Comparison of ENCODE assay signal across 26 cellular contexts in the genomic region with DNA sequence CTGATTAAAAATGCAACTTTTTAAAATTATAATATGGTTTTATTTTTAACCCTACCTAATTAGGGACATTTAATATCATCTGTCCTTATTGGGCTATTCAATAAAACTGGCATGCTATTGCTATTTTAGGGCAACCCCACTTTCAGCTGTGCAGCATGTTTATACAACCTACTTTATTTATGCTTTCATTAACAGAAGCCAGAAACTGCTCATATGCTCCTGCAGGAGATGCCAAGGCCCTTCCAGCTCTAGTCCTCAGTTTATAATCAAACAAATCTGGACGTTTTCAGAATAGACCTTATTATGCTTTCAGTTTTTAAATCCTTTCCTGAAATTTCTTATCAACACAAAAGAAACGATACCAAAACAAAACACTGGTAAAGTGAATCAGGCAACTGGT. TPM values are rescaled to one million over a fixed set of nuclear protein-coding genes. Genes with fewer than 3 reads are reported as not detected.
DNase-seq lines count a peak whose midpoint lies in the region; TF ChIP-seq lines count a peak whose summit lies in the region.
"Had no signal": no experiment of that assay in that cellular context is flagged by ENCODE, and none has a peak within 500 bp of the region (broad histone marks: within the 10 kb centered on the region; RNA-seq: fewer than 3 reads in every experiment).

No MANE protein-coding gene starts in this region.

- TF ChIP-seq CTCF in SK-N-SH (IDR thresholded peaks at IDR 0.05) = no peak
- no peak for TF ChIP-seq CTCF in esophagus muscularis mucosa (IDR thresholded peaks at IDR 0.05)

- no peaks in the 10 kb centered on the region for H3K36me3 ChIP-seq in BLaER1 treated with 17β-estradiol and CSF1 and Interleukin-3, amounts not matched to agents 10 nM and 100 nM
- H3K36me3 ChIP-seq in SK-N-SH (replicated peaks in 1 of 2; ENCODE audit: control insufficient read depth in 1 of 2, insufficient read depth in 2 of 2, low read length in 1 of 2) = no peaks in the 10 kb centered on the region
- no peaks in the 10 kb centered on the region for H3K36me3 ChIP-seq in esophagus muscularis mucosa
- no peaks in the 10 kb centered on the region for H3K36me3 ChIP-seq in mesenchymal stem cell (ENCODE audit: control insufficient read depth in 1 of 2, insufficient read depth in 2 of 2, low read depth in 1 of 2, low read length in 2 of 2)
- H3K36me3 ChIP-seq: HAP-1, WERI-Rb-1 had no signal

- H4K91ac ChIP-seq in mesenchymal stem cell (ENCODE audit: low read length) = no peak overlapping the region

- peaks cover 0 to 14% (median 0%) of the 10 kb centered on the region in 11 experiments; a peak in 2 of 22 replicates for H3K9me3 ChIP-seq in BLaER1 treated with 17β-estradiol and CSF1 and Interleukin-3, amounts not matched to agents 10 nM and 100 nM (replicated peaks in 1 of 11)
- H3K9me3 ChIP-seq in SK-N-SH = no peaks in the 10 kb centered on the region
- H3K9me3 ChIP-seq in esophagus muscularis mucosa = no peaks in the 10 kb centered on the region
- H3K9me3 ChIP-seq in mesenchymal stem cell (ENCODE audit: control insufficient read depth, low read length) = no peaks in the 10 kb centered on the region
- H3K9me3 ChIP-seq: HAP-1 had no signal

- intact Hi-C loops in esophagus muscularis mucosa (cut with DNase I) = no loop called here

- no peak overlapping the region for H2AK5ac ChIP-seq in mesenchymal stem cell (ENCODE audit: low read length, severe bottlenecking)

- no peak overlapping the region for H3K4ac ChIP-seq in mesenchymal stem cell (ENCODE audit: low read depth in 1 of 2, low read length in 2 of 2)

- no peak for TF ChIP-seq POLR2A in esophagus muscularis mucosa (IDR thresholded peaks at IDR 0.05; ENCODE audit: low read depth)

- peak overlapping the region in 6 of 11 experiments; percentile 28 to 83 (median 58); a peak in 9 of 22 replicates for H3K27ac ChIP-seq in BLaER1 treated with 17β-estradiol and CSF1 and Interleukin-3, amounts not matched to agents 10 nM and 100 nM
- H3K27ac ChIP-seq in SK-N-SH (ENCODE audit: low read depth in 2 of 2, low read length in 1 of 2) (peak overlapping the region in 1 of 2 experiments; percentile 3; a peak in 1 of 4 replicates), esophagus muscularis mucosa (replicated peaks in 1 of 4) (peak overlapping the region; percentile 9 to 66 (median 52)), mesenchymal stem cell (ENCODE audit: low read length, poor library complexity, severe bottlenecking) (no peak overlapping the region)
- H3K27ac ChIP-seq: RWPE1, WERI-Rb-1 had no signal

- no peak for TF ChIP-seq RAD21 in SK-N-SH (IDR thresholded peaks at IDR 0.05; ENCODE audit: low read length)

- H3K4me1 ChIP-seq in BLaER1 treated with 17β-estradiol and CSF1 and Interleukin-3, amounts not matched to agents 10 nM and 100 nM = peaks cover 0 to 48% (median 17%) of the 10 kb centered on the region in 10 experiments; a peak in 13 of 20 replicates
- H3K4me1 ChIP-seq in SK-N-SH (ENCODE audit: control insufficient read depth in 1 of 2, insufficient read depth in 2 of 2, low read depth in 1 of 2, low read length in 1 of 2) (no peaks in the 10 kb centered on the region; a peak in 2 of 4 replicates), esophagus muscularis mucosa (peaks cover 5 to 17% (median 13%) of the 10 kb centered on the region in 4 donors), mesenchymal stem cell (ENCODE audit: control insufficient read depth, insufficient read depth, low read depth, low read length) (no peaks in the 10 kb centered on the region)
- H3K4me1 ChIP-seq: HAP-1 had no signal

- peak overlapping the region in 4 of 11 experiments; percentile 22 to 73 (median 42); a peak in 5 of 22 replicates for H3K4me2 ChIP-seq in BLaER1 treated with 17β-estradiol and CSF1 and Interleukin-3, amounts not matched to agents 10 nM and 100 nM
- H3K4me2 ChIP-seq in SK-N-SH (peak overlapping the region; percentile 20; the same call in 1 of the 2 replicates), mesenchymal stem cell (ENCODE audit: low read length, poor library complexity, severe bottlenecking) (no peak overlapping the region)

- no peak overlapping the region for H2BK12ac ChIP-seq in mesenchymal stem cell (ENCODE audit: low read length in 2 of 2)

- H2AFZ ChIP-seq in SK-N-SH (ENCODE audit: low read depth) (peak overlapping the region; percentile 83), mesenchymal stem cell (ENCODE audit: low read depth, low read length) (no peak overlapping the region)

- DNase-seq in SK-N-SH (no peak), esophagus muscularis mucosa (ENCODE audit: extremely low spot score) (no peak), mesenchymal stem cell (no peak), putamen (ENCODE audit: low spot score) (no peak), NCI-H187 (lab: John Stamatoyannopoulos, UW) (no peak), NCI-H2081 treated with DMSO at 0.1 percent for 48 hours (lab: John Stamatoyannopoulos, UW) (no peak), GF-D8 (lab: John Stamatoyannopoulos, UW) (no peak)
- DNase-seq: ACHN; activated CD4-positive, alpha-beta T cell treated with anti-CD3 and anti-CD28 coated beads, Interleukin-2, amount 10 ng/mL, durations not matched to agents 24 days and 14 days; activated T-cell treated with anti-CD3 and anti-CD28 coated beads, Interleukin-2, amount 50 U/mL, for 4 hours; anterior cingulate cortex; C1 segment of cervical spinal cord; Calu3; caudate nucleus; dorsolateral prefrontal cortex; MV-4-11; NCI-H1694; NCI-H526; nucleus accumbens; small intestine; WERI-Rb-1 had no signal

- H3K14ac ChIP-seq in mesenchymal stem cell (ENCODE audit: low read length in 2 of 2) = no peak overlapping the region

- no peaks in the 10 kb centered on the region for H3K9me2 ChIP-seq in SK-N-SH

- H3F3A ChIP-seq in SK-N-SH (replicated peaks; ENCODE audit: insufficient read depth) = no peaks in the 10 kb centered on the region

- H3K79me2 ChIP-seq in SK-N-SH (ENCODE audit: insufficient read depth) = no peaks in the 10 kb centered on the region

- peak overlapping the region in 1 of 11 experiments; percentile 16; a peak in 1 of 22 replicates for H3K9ac ChIP-seq in BLaER1 treated with 17β-estradiol and CSF1 and Interleukin-3, amounts not matched to agents 10 nM and 100 nM
- H3K9ac ChIP-seq in SK-N-SH (peak overlapping the region; percentile 2; the same call in 1 of the 2 replicates), mesenchymal stem cell (ENCODE audit: low read length) (peak overlapping the region; percentile 68)

- H3K18ac ChIP-seq in mesenchymal stem cell (ENCODE audit: low read depth in 1 of 2, low read length in 2 of 2) = no peak overlapping the region

- H3K27me3 ChIP-seq in BLaER1 treated with 17β-estradiol and CSF1 and Interleukin-3, amounts not matched to agents 10 nM and 100 nM = no peaks in the 10 kb centered on the region
- H3K27me3 ChIP-seq in SK-N-SH (ENCODE audit: insufficient read depth) (no peaks in the 10 kb centered on the region), esophagus muscularis mucosa (no peaks in the 10 kb centered on the region), mesenchymal stem cell (ENCODE audit: control insufficient read depth in 1 of 2, insufficient read depth in 1 of 2, low read length in 2 of 2) (peaks cover 0 to 2% of the 10 kb centered on the region in 2 experiments)

- H3K4me3 ChIP-seq in BLaER1 treated with 17β-estradiol and CSF1 and Interleukin-3, amounts not matched to agents 10 nM and 100 nM = no peak overlapping the region
- no peak overlapping the region for H3K4me3 ChIP-seq in SK-N-SH (ENCODE audit: low read depth in 2 of 2, low read length in 1 of 2)
- no peak overlapping the region for H3K4me3 ChIP-seq in esophagus muscularis mucosa
- no peak overlapping the region for H3K4me3 ChIP-seq in mesenchymal stem cell (ENCODE audit: insufficient read depth in 1 of 2, low read depth in 1 of 2, low read length in 2 of 2)
- H3K4me3 ChIP-seq: dorsolateral prefrontal cortex, GM12878, HAP-1, lung had no signal

- no peak overlapping the region for H3K23ac ChIP-seq in mesenchymal stem cell (ENCODE audit: low read length in 2 of 2)

- no peak overlapping the region for H4K8ac ChIP-seq in mesenchymal stem cell (ENCODE audit: low read length)

- TF ChIP-seq EP300 in SK-N-SH (IDR thresholded peaks at IDR 0.05; ENCODE audit: borderline replicate concordance in 1 of 2, low read depth in 1 of 2, low read length in 1 of 2) (no peak), esophagus muscularis mucosa (IDR thresholded peaks at IDR 0.05) (no peak)

- H2BK15ac ChIP-seq in mesenchymal stem cell (ENCODE audit: low read depth, poor library complexity, severe bottlenecking) = no peak overlapping the region

- POLR2A ChIA-PET in SK-N-SH (lab: Yijun Ruan, JAX) = no interaction called here

- CTCF ChIA-PET in SK-N-SH (lab: Yijun Ruan, JAX) = no interaction called here

- WGBS in SK-N-SH (ENCODE audit: low lambda C conversion rate) = 11% methylated on average over 2 of the region's 2 CpGs
- 9% methylated on average over 2 of the region's 2 CpGs for WGBS in esophagus muscularis mucosa
- WGBS in mesenchymal stem cell = 10% methylated on average over 1 of the region's 2 CpGs

- H2BK5ac ChIP-seq in mesenchymal stem cell (ENCODE audit: low read depth, low read length, poor library complexity, severe bottlenecking) = no peak overlapping the region

- H2BK120ac ChIP-seq in mesenchymal stem cell (ENCODE audit: low read depth, low read length) = no peak overlapping the region

- H4K20me1 ChIP-seq in BLaER1 treated with 17β-estradiol and CSF1 and Interleukin-3, amounts not matched to agents 10 nM and 100 nM = no peaks in the 10 kb centered on the region
- H4K20me1 ChIP-seq in SK-N-SH (ENCODE audit: insufficient read depth) = no peaks in the 10 kb centered on the region

- H3K79me1 ChIP-seq in mesenchymal stem cell (replicated peaks; ENCODE audit: low read length, poor library complexity, severe bottlenecking) = no peaks in the 10 kb centered on the region

TF ChIP-seq in SK-N-SH, 30 proteins besides CTCF, POLR2A, EP300 and RAD21 (continues in another document):
- TF ChIP-seq FOSL2 (IDR thresholded peaks at IDR 0.05; ENCODE audit: borderline replicate concordance, low read depth) = no peak
- no peak for TF ChIP-seq TCF12 (IDR thresholded peaks at IDR 0.05)
- no peak for TF ChIP-seq SIN3A (IDR thresholded peaks at IDR 0.05; ENCODE audit: borderline replicate concordance, low read depth, low read length)
- TF ChIP-seq FOXM1 (IDR thresholded peaks at IDR 0.05; ENCODE audit: low read depth) = no peak
- no peak for TF ChIP-seq YY1 (IDR thresholded peaks at IDR 0.05; ENCODE audit: low read depth)
- TF ChIP-seq, protein P1, sequence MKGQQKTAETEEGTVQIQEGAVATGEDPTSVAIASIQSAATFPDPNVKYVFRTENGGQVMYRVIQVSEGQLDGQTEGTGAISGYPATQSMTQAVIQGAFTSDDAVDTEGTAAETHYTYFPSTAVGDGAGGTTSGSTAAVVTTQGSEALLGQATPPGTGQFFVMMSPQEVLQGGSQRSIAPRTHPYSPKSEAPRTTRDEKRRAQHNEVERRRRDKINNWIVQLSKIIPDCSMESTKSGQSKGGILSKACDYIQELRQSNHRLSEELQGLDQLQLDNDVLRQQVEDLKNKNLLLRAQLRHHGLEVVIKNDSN (IDR thresholded peaks at IDR 0.05; ENCODE audit: borderline replicate concordance, low read depth) = no peak

RNA-seq across cellular contexts. Expression of a gene that starts 53.3 kb away (rescaled TPM):
- 5.9 and 6.3 TPM in 2 replicates for polyA plus RNA-seq in SK-N-SH (2012; rRNA removed)
- polyA plus RNA-seq in SK-N-SH (2012; cell fraction: cytosol; rRNA removed) = 4.1 and 5.8 TPM in 2 replicates
- polyA plus RNA-seq in SK-N-SH (2012; cell fraction: nucleus; rRNA removed) = 12.8 and 17.6 TPM in 2 replicates
- total RNA-seq in esophagus muscularis mucosa = 10 to 100 TPM in 1 of 4 donors, 1 to 10 TPM in 3; 2.7 to 18.6 (median 4.3) TPM
- polyA plus RNA-seq in mesenchymal stem cell (2013, experiment 1 of 2) = 31.6 TPM
- polyA plus RNA-seq in mesenchymal stem cell (2013, experiment 2 of 2) = 31.1 TPM
